In the genomic region with DNA sequence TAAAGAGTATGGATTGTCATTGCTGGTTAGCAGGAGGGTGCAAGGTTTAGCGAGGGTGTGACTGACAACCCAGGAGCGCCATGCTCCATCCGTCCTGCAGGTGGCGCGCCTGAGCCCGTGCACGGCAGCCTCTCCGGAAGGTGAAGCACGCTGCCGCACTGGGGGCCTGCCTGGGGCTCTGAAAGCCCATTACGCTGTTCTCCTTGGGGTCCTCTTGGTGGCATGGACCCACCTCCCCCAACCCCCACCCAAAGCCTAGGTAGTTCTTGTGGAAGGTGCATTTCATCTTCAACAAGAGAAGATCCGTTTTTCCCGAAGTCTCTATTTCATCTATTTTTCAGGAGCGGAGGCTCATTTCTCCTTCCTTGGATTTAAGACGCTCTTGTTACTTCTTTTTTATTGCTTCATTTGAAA, we compare ENCODE assay signal across 9 cellular contexts.
DNase-seq lines count a peak whose midpoint lies in the region; ATAC-seq, FAIRE-seq and TF ChIP-seq lines count a peak whose summit lies in the region.
"Had no signal": no experiment of that assay in that cellular context is flagged by ENCODE, and none has a peak within 500 bp of the region (broad histone marks: within the 10 kb centered on the region; RNA-seq: fewer than 3 reads in every experiment).

No MANE protein-coding gene starts in this region.

- peak; percentile 52 for DNase-seq in HuH-7 (ENCODE audit: low spot score)
- peak; percentile 70 for DNase-seq in activated CD8-positive, alpha-beta T cell treated with anti-CD3 and anti-CD28 coated beads for 36 hours
- peak; percentile 31 for DNase-seq in endothelial cell of umbilical vein (ENCODE audit: low read depth, low spot score)
- DNase-seq in nucleus accumbens (lab: John Stamatoyannopoulos, UW) = peak in 31 of 56 donors; percentile 2 to 57 (median 12)
- DNase-seq in upper lobe of right lung = peak; percentile 77

- no peaks in the 10 kb centered on the region for H3K36me3 ChIP-seq in endothelial cell of umbilical vein (ENCODE audit: control insufficient read depth in 2 of 2, extremely low read depth in 1 of 2, insufficient read depth in 2 of 2, low read length in 2 of 2)
- H3K36me3 ChIP-seq in upper lobe of right lung = no peaks in the 10 kb centered on the region

- H3K27ac ChIP-seq in C4-2B (no peak overlapping the region), endothelial cell of umbilical vein (ENCODE audit: insufficient read depth, low read depth, low read length) (no peak overlapping the region), upper lobe of right lung (no peak overlapping the region)

- H3K4me1 ChIP-seq in endothelial cell of umbilical vein (ENCODE audit: control insufficient read depth, extremely low read depth, insufficient read depth, low read length) (no peaks in the 10 kb centered on the region), upper lobe of right lung (no peaks in the 10 kb centered on the region)

- H3K4me2 ChIP-seq in endothelial cell of umbilical vein (ENCODE audit: insufficient read depth, low read length) = no peak overlapping the region

- H4K20me1 ChIP-seq in endothelial cell of umbilical vein (replicated peaks; ENCODE audit: control insufficient read depth, extremely low read depth, insufficient read depth, low read length) = no peaks in the 10 kb centered on the region

- H3K4me3 ChIP-seq in endothelial cell of umbilical vein (replicated peaks in 1 of 3; ENCODE audit: insufficient read depth in 1 of 3, low read depth in 1 of 3, low read length in 3 of 3) (no peak overlapping the region), upper lobe of right lung (no peak overlapping the region)

- H3K27me3 ChIP-seq in endothelial cell of umbilical vein (ENCODE audit: control insufficient read depth in 2 of 2, insufficient read depth in 2 of 2, low read length in 2 of 2) (peaks cover 12 to 25% of the 10 kb centered on the region in 2 experiments), upper lobe of right lung (peaks cover 40% of the 10 kb centered on the region)

- peak; percentile 84 for FAIRE-seq in endothelial cell of umbilical vein (lab: Jason Lieb, UNC)
- FAIRE-seq: islet of Langerhans had no signal

- peaks cover 8% of the 10 kb centered on the region for H3K9me3 Mint-ChIP-seq in activated CD8-positive, alpha-beta T cell treated with anti-CD3 and anti-CD28 coated beads for 36 hours

- TF ChIP-seq POLR2A in endothelial cell of umbilical vein (IDR thresholded peaks at IDR 0.05; ENCODE audit: low read depth, low read length) = no peak

- no peak overlapping the region for H3K27ac Mint-ChIP-seq in activated CD8-positive, alpha-beta T cell treated with anti-CD3 and anti-CD28 coated beads for 36 hours

- POLR2A ChIA-PET in activated CD8-positive, alpha-beta T cell treated with anti-CD3 and anti-CD28 coated beads for 36 hours (lab: Charles Lee) = interaction anchor here (0.6 to 1.8 kb wide), 2 partner anchors 11 to 99 kb away, joined by 3 to 7 read pairs; no protein-coding TSS in a partner anchor
- POLR2A ChIA-PET in endothelial cell of umbilical vein (lab: Charles Lee) = no interaction called here

- peak; percentile 90 for ATAC-seq in activated CD8-positive, alpha-beta T cell treated with anti-CD3 and anti-CD28 coated beads for 36 hours
- ATAC-seq in upper lobe of right lung (peak; percentile 85), HG03521 (IDR thresholded peaks at IDR 0.05; ENCODE audit: unreplicated experiment) (no peak), GM18858 (IDR thresholded peaks at IDR 0.05; ENCODE audit: unreplicated experiment) (no peak)

- CTCF ChIA-PET in activated CD8-positive, alpha-beta T cell treated with anti-CD3 and anti-CD28 coated beads for 36 hours (lab: Charles Lee) = interaction anchor here (0.6 to 3.1 kb wide), 8 partner anchors 9 to 1225 kb away, joined by 3 to 16 read pairs (median 4); no protein-coding TSS in a partner anchor
- CTCF ChIA-PET in endothelial cell of umbilical vein (lab: Charles Lee) = interaction anchor here (1.0 to 3.7 kb wide), 7 partner anchors 13 to 233 kb away, joined by 3 to 34 read pairs (median 4); no protein-coding TSS in a partner anchor

- H3K79me2 ChIP-seq in endothelial cell of umbilical vein (ENCODE audit: control insufficient read depth, insufficient read depth, low read length) = no peaks in the 10 kb centered on the region

- BruUV-seq in endothelial cell of umbilical vein (replicated peaks; lab: Mats Ljungman, UMichigan) = no TSS peak

- H3K4me1 Mint-ChIP-seq in activated CD8-positive, alpha-beta T cell treated with anti-CD3 and anti-CD28 coated beads for 36 hours (ENCODE audit: low read depth) = peaks cover 6% of the 10 kb centered on the region

- no peaks in the 10 kb centered on the region for H3K9me1 ChIP-seq in endothelial cell of umbilical vein (replicated peaks; ENCODE audit: control insufficient read depth, extremely low read depth, insufficient read depth, low read length)

- no peak overlapping the region for H3K9ac ChIP-seq in endothelial cell of umbilical vein (replicated peaks; ENCODE audit: extremely low read depth, insufficient read depth, low read length)

- no peak overlapping the region for H3K4me3 Mint-ChIP-seq in activated CD8-positive, alpha-beta T cell treated with anti-CD3 and anti-CD28 coated beads for 36 hours

- dilution Hi-C loops in endothelial cell of umbilical vein (cut with MboI; ENCODE audit: extremely low pct_ligation_motif_present, low sequenced_read_pairs) = no loop called here

- H3K9me3 ChIP-seq in endothelial cell of umbilical vein (replicated peaks; ENCODE audit: control insufficient read depth, insufficient read depth, low read length) = no peaks in the 10 kb centered on the region
- no peaks in the 10 kb centered on the region for H3K9me3 ChIP-seq in upper lobe of right lung

- TF ChIP-seq CTCF in C4-2B (conservative IDR thresholded peaks at IDR 0.05) (peak; percentile 94), endothelial cell of umbilical vein (IDR thresholded peaks at IDR 0.05; ENCODE audit: extremely low read depth in 1 of 2, insufficient read depth in 1 of 2, low read depth in 1 of 2, low read length in 2 of 2) (peak; percentile 94 to 99), upper lobe of right lung (IDR thresholded peaks at IDR 0.05) (peak; percentile 83)
- peak; percentile 95 for TF ChIP-seq CTCF in activated CD8-positive, alpha-beta T cell treated with anti-CD3 and anti-CD28 coated beads for 36 hours (IDR thresholded peaks at IDR 0.05)

- peaks cover 37% of the 10 kb centered on the region for H3K27me3 Mint-ChIP-seq in activated CD8-positive, alpha-beta T cell treated with anti-CD3 and anti-CD28 coated beads for 36 hours

- H2AFZ ChIP-seq in endothelial cell of umbilical vein (ENCODE audit: low read depth, low read length) = no peak overlapping the region

- intact Hi-C loops in activated CD8-positive, alpha-beta T cell treated with anti-CD3 and anti-CD28 coated beads for 36 hours (cut with micrococcal nuclease) = loop anchor here (5.0 kb wide), 1 partner anchor 87 kb away; no protein-coding TSS in a partner anchor
- intact Hi-C loops in endothelial cell of umbilical vein (cut with micrococcal nuclease) = loop anchor here (1.0 kb wide), 2 partner anchors 86 to 375 kb away; no protein-coding TSS in a partner anchor
- intact Hi-C loops in upper lobe of right lung (cut with DNase I) = no loop called here

- no peaks in the 10 kb centered on the region for H3K36me3 Mint-ChIP-seq in activated CD8-positive, alpha-beta T cell treated with anti-CD3 and anti-CD28 coated beads for 36 hours (ENCODE audit: low read depth)

TF ChIP-seq in endothelial cell of umbilical vein, 7 proteins besides CTCF, POLR2A, EP300 and RAD21:
- TF ChIP-seq, protein P1, sequence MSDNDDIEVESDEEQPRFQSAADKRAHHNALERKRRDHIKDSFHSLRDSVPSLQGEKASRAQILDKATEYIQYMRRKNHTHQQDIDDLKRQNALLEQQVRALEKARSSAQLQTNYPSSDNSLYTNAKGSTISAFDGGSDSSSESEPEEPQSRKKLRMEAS (IDR thresholded peaks at IDR 0.05; ENCODE audit: insufficient read depth, insufficient read length) = no peak
- no peak for TF ChIP-seq JUN (IDR thresholded peaks at IDR 0.05; ENCODE audit: borderline replicate concordance, insufficient read depth, insufficient read length, low read depth)
- no peak for TF ChIP-seq EZH2 (IDR thresholded peaks at IDR 0.05; ENCODE audit: borderline replicate concordance, low read depth, low read length, severe bottlenecking)
- TF ChIP-seq FOS (IDR thresholded peaks at IDR 0.05; ENCODE audit: borderline replicate concordance, insufficient read depth, low read length) = no peak
- no peak for TF ChIP-seq POLR2AphosphoS5 (IDR thresholded peaks at IDR 0.05; ENCODE audit: insufficient read depth, low read depth, low read length)
- no peak for TF ChIP-seq GATA2 (IDR thresholded peaks at IDR 0.05; ENCODE audit: insufficient read depth, insufficient read length, low read depth, low read length)
- no peak for TF ChIP-seq MYC (IDR thresholded peaks at IDR 0.05; ENCODE audit: low read depth, low read length)

Comparison
In these comparisons a context has a peak if more than half of its experiments do, and no peak if none do; other contexts are left out.
1. DNase-seq: peak in every context shown above with its lines; median percentile 77 in upper lobe of right lung; 70 in activated CD8-positive, alpha-beta T cell treated with anti-CD3 and anti-CD28 coated beads for 36 hours; 52 in HuH-7; 31 in endothelial cell of umbilical vein; 12 in nucleus accumbens.
2. ATAC-seq: peak in activated CD8-positive, alpha-beta T cell treated with anti-CD3 and anti-CD28 coated beads for 36 hours (single experiment) and upper lobe of right lung (single experiment); none in HG03521 (single experiment) and GM18858 (single experiment).
3. Peak in every context shown above with its lines, with median percentiles within 50 percentile points of each other: CTCF ChIP-seq.